20 cellular contexts compared by ENCODE assay signal in the genomic region with DNA sequence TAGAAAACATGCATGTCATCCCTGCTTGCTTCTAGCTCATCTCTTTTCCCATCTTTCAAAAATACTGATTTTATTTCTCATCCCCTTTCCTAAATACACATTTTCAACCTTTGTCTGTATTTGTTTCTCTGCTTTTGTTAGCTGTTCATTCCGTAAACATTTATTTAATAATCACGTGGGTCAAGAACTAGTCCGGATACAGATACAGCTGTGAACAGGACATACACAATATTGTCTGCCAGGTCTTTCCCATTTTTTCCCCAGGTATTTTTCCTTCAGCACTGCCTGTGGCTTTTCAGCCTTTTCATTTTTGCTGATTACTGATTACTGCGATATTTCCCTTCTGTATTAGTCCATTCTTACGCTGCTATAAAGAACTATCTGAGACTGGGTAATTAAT. TPM values are rescaled to one million over a fixed set of nuclear protein-coding genes. Genes with fewer than 3 reads are reported as not detected.
DNase-seq lines count a peak whose midpoint lies in the region; ATAC-seq, FAIRE-seq and TF ChIP-seq lines count a peak whose summit lies in the region.
"Had no signal": no experiment of that assay in that cellular context is flagged by ENCODE, and none has a peak within 500 bp of the region (broad histone marks: within the 10 kb centered on the region; RNA-seq: fewer than 3 reads in every experiment).

No MANE protein-coding gene starts in this region.

- CTCF ChIA-PET in activated naive CD4-positive, alpha-beta T cell treated with anti-CD3 and anti-CD28 coated beads, Interleukin-2, amount 10 ng/mL, durations not matched to agents 7 days and 5 days (lab: Charles Lee) = no interaction called here
- CTCF ChIA-PET in HepG2 (lab: Yijun Ruan, JAX; ENCODE audit: low intra/inter-chr PET ratio, low total read pairs) = no interaction called here

- DNase-seq in activated naive CD4-positive, alpha-beta T cell treated with anti-CD3 and anti-CD28 coated beads, Interleukin-2, amount 10 ng/mL, durations not matched to agents 7 days and 5 days = no peak
- no peak for DNase-seq in activated naive CD4-positive, alpha-beta T cell (lab: John Stamatoyannopoulos, UW)
- DNase-seq in right lobe of liver (no peak), HepG2 (ENCODE audit: low spot score) (no peak), NOMO-1 treated with DMSO at 0.1 percent for 48 hours (lab: John Stamatoyannopoulos, UW; ENCODE audit: unreplicated experiment) (no peak)
- DNase-seq: AML-193; Caco-2; Calu3; CD4-positive, alpha-beta T cell; CD8-positive, alpha-beta T cell; DMS79 treated with DMSO at 0.1 percent for 48 hours had no signal

- no TSS peak for BruUV-seq in HepG2 (replicated peaks; lab: Mats Ljungman, UMichigan)

- TF ChIP-seq POLR2A in right lobe of liver (IDR thresholded peaks at IDR 0.05) (no peak), HepG2 (IDR thresholded peaks at IDR 0.05; ENCODE audit: insufficient read depth in 1 of 2, low read depth in 2 of 2, low read length in 2 of 2) (no peak)

- no peak overlapping the region for H2AFZ ChIP-seq in HepG2 (ENCODE audit: low read length)

- no peak overlapping the region for H3K4me2 ChIP-seq in HepG2 (ENCODE audit: low read depth, low read length)
- H3K4me2 ChIP-seq: A549; BLaER1 treated with 17β-estradiol and CSF1 and Interleukin-3, amounts not matched to agents 10 nM and 100 nM had no signal

- no peak for TF ChIP-seq EP300 in HepG2 (IDR thresholded peaks at IDR 0.05; ENCODE audit: low read depth in 2 of 2, low read length in 2 of 2)
- no peak for TF ChIP-seq EP300 in HepG2 (CRISPR knock-in tag; IDR thresholded peaks at IDR 0.05; ENCODE audit: borderline replicate concordance)

- H3K9ac ChIP-seq in HepG2 (ENCODE audit: insufficient read depth, low read depth, low read length) = no peak overlapping the region
- H3K9ac ChIP-seq: BLaER1 treated with 17β-estradiol and CSF1 and Interleukin-3, amounts not matched to agents 10 nM and 100 nM had no signal

- H3K27ac ChIP-seq in right lobe of liver = peak overlapping the region in 2 of 3 donors; percentile 52 to 61
- no peak overlapping the region for H3K27ac ChIP-seq in HepG2 (ENCODE audit: extremely low read length, insufficient read depth, low read length)
- H3K27ac ChIP-seq: 22Rv1; A549; BLaER1 treated with 17β-estradiol and CSF1 and Interleukin-3, amounts not matched to agents 10 nM and 100 nM; C4-2B had no signal

- H3K9me3 ChIP-seq in right lobe of liver = no peaks in the 10 kb centered on the region
- peaks cover 21% of the 10 kb centered on the region for H3K9me3 ChIP-seq in HepG2 (ENCODE audit: low read length)

- H3K4me1 Mint-ChIP-seq in activated naive CD4-positive, alpha-beta T cell treated with anti-CD3 and anti-CD28 coated beads, Interleukin-2, amount 10 ng/mL, durations not matched to agents 7 days and 5 days = peaks cover 3% of the 10 kb centered on the region

- in situ Hi-C loops in HepG2 (cut with HindIII; ENCODE audit: extremely low pct_ligation_motif_present, low pct_unique_long_range_greater_than_20kb) = no loop called here

- 41% methylated on average over 5 of the region's 5 CpGs for WGBS in right lobe of liver (ENCODE audit: insufficient coverage, low coverage, low lambda C conversion rate, missing lambda C conversion rate)
- 66% methylated on average over 5 of the region's 5 CpGs for WGBS in HepG2 (ENCODE audit: low lambda C conversion rate)

- H4K20me1 ChIP-seq in HepG2 (ENCODE audit: insufficient read depth, low read length) = no peaks in the 10 kb centered on the region
- H4K20me1 ChIP-seq: BLaER1 treated with 17β-estradiol and CSF1 and Interleukin-3, amounts not matched to agents 10 nM and 100 nM had no signal

- peaks cover 6% of the 10 kb centered on the region for H3K27me3 Mint-ChIP-seq in activated naive CD4-positive, alpha-beta T cell treated with anti-CD3 and anti-CD28 coated beads, Interleukin-2, amount 10 ng/mL, durations not matched to agents 7 days and 5 days
- H3K27me3 Mint-ChIP-seq: B cell; CD4-positive, alpha-beta T cell had no signal

- H3K27ac Mint-ChIP-seq in activated naive CD4-positive, alpha-beta T cell treated with anti-CD3 and anti-CD28 coated beads, Interleukin-2, amount 10 ng/mL, durations not matched to agents 7 days and 5 days = peak overlapping the region; percentile 63
- H3K27ac Mint-ChIP-seq: B cell; CD4-positive, alpha-beta T cell; CD8-positive, alpha-beta T cell had no signal

- H3K27me3 ChIP-seq in right lobe of liver = no peaks in the 10 kb centered on the region
- no peaks in the 10 kb centered on the region for H3K27me3 ChIP-seq in HepG2 (ENCODE audit: control insufficient read depth in 1 of 2, insufficient read depth in 2 of 2, low read length in 2 of 2)
- H3K27me3 ChIP-seq: BLaER1 treated with 17β-estradiol and CSF1 and Interleukin-3, amounts not matched to agents 10 nM and 100 nM had no signal

- H3K4me3 ChIP-seq in right lobe of liver (no peak overlapping the region), HepG2 (replicated peaks in 1 of 3; ENCODE audit: insufficient read depth in 1 of 3, low read depth in 2 of 3, low read length in 3 of 3) (no peak overlapping the region)
- H3K4me3 ChIP-seq: A549 had no signal

- FAIRE-seq in HepG2 (lab: Jason Lieb, UNC) = no peak
- FAIRE-seq: A549, D721Med, G401.6, GM12891, GM19239 had no signal

- ATAC-seq in right lobe of liver = peak in 3 of 4 donors; percentile 23 to 71 (median 46)
- no peak for ATAC-seq in HepG2
- ATAC-seq: A549; CD8-positive, alpha-beta T cell had no signal

- POLR2A ChIA-PET in HepG2 (lab: Yijun Ruan, JAX) = no interaction called here

- H3K9me3 Mint-ChIP-seq in activated naive CD4-positive, alpha-beta T cell treated with anti-CD3 and anti-CD28 coated beads, Interleukin-2, amount 10 ng/mL, durations not matched to agents 7 days and 5 days = peaks cover 22% of the 10 kb centered on the region

- TF ChIP-seq RAD21 in HepG2 (CRISPR knock-in tag; IDR thresholded peaks at IDR 0.05) = no peak

- H3K36me3 Mint-ChIP-seq in activated naive CD4-positive, alpha-beta T cell treated with anti-CD3 and anti-CD28 coated beads, Interleukin-2, amount 10 ng/mL, durations not matched to agents 7 days and 5 days = peaks cover 5% of the 10 kb centered on the region

- H3K36me3 ChIP-seq in right lobe of liver (peaks cover 0 to 27% (median 4%) of the 10 kb centered on the region in 4 donors), HepG2 (replicated peaks in 1 of 2; ENCODE audit: control insufficient read depth in 1 of 2, insufficient read depth in 2 of 2, low read length in 2 of 2) (peaks cover 2 to 13% of the 10 kb centered on the region in 2 experiments; a peak in 2 of 5 replicates)

- peaks cover 0 to 9% (median 0%) of the 10 kb centered on the region in 4 donors for H3K4me1 ChIP-seq in right lobe of liver
- H3K4me1 ChIP-seq in HepG2 (ENCODE audit: insufficient read depth, low read length) = peaks cover 4% of the 10 kb centered on the region; the same call in 1 of the 2 replicates
- H3K4me1 ChIP-seq: Caco-2 had no signal

- intact Hi-C loops in right lobe of liver (cut with DNase I) (no loop called here), HepG2 (cut with micrococcal nuclease; ENCODE audit: unreplicated experiment) (no loop called here)

- TF ChIP-seq CTCF in right lobe of liver (IDR thresholded peaks at IDR 0.05) = no peak
- no peak for TF ChIP-seq CTCF in HepG2 (CRISPR knock-in tag; IDR thresholded peaks at IDR 0.05)

- no peak overlapping the region for H3K4me3 Mint-ChIP-seq in activated naive CD4-positive, alpha-beta T cell treated with anti-CD3 and anti-CD28 coated beads, Interleukin-2, amount 10 ng/mL, durations not matched to agents 7 days and 5 days
- H3K4me3 Mint-ChIP-seq: B cell; CD4-positive, alpha-beta T cell; CD8-positive, alpha-beta T cell had no signal

- H3K79me2 ChIP-seq in HepG2 (ENCODE audit: insufficient read depth, low read length) = no peaks in the 10 kb centered on the region

RNA-seq across cellular contexts. Expression of a gene that starts 5.7 kb away (rescaled TPM):
- total RNA-seq in right lobe of liver (10 to 100 TPM in 3 of 6 experiments, 1 to 10 TPM in 3; 8.7 to 26.2 (median 13.5) TPM), HepG2 (2016; rRNA removed; fragmentation: Illumina TruSeq; extraction: Trizol) (3.0 and 3.3 TPM in 2 replicates)
- total RNA-seq in HepG2 (2016; cell fraction: cytosol; rRNA removed; fragmentation: Illumina TruSeq; extraction: Trizol; ENCODE audit: low read depth) = 1.1 and 1.2 TPM in 2 replicates
- 2.8 and 3.0 TPM in 2 replicates for total RNA-seq in HepG2 (2016; cell fraction: insoluble cytoplasmic fraction; rRNA removed; fragmentation: Illumina TruSeq; extraction: Trizol)
- total RNA-seq in HepG2 (2016; cell fraction: membrane; rRNA removed; fragmentation: Illumina TruSeq; extraction: Trizol) = 2.3 and 3.0 TPM in 2 replicates
- 4.0 and 5.0 TPM in 2 replicates for total RNA-seq in HepG2 (2016; cell fraction: nucleus; rRNA removed; fragmentation: Illumina TruSeq; extraction: Trizol)
- 5.3 and 6.0 TPM in 2 replicates for polyA plus RNA-seq in HepG2 (2011; rRNA removed)
- 2.6 and 3.0 TPM in 2 replicates for polyA plus RNA-seq in HepG2 (2011; cell fraction: cytosol; rRNA removed)
- polyA plus RNA-seq in HepG2 (2011; cell fraction: nucleus; rRNA removed) = 6.4 and 8.2 TPM in 2 replicates
- polyA plus RNA-seq in HepG2 (2012) = 2.7 TPM in 2 replicates
- 0.69 and 0.78 TPM in 2 replicates for polyA plus RNA-seq in HepG2 (2016; cell fraction: cytosol; fragmentation: Illumina TruSeq; extraction: Trizol; ENCODE audit: low read depth)
- 2.9 and 3.3 TPM in 2 replicates for polyA plus RNA-seq in HepG2 (2016; cell fraction: insoluble cytoplasmic fraction; fragmentation: Illumina TruSeq; extraction: Trizol; ENCODE audit: low read depth)
- 1.3 and 1.5 TPM in 2 replicates for polyA plus RNA-seq in HepG2 (2016; cell fraction: membrane; fragmentation: Illumina TruSeq; extraction: Trizol; ENCODE audit: low read depth)
- polyA plus RNA-seq in HepG2 (2016; cell fraction: nucleus; fragmentation: Illumina TruSeq; extraction: Trizol; ENCODE audit: insufficient read depth, low read depth) = 8.9 and 10.2 TPM in 2 replicates
- 2.5 and 9.5 TPM in 2 replicates for polyA minus RNA-seq in HepG2 (2011; rRNA and poly(A)+ RNA removed; ENCODE audit: low replicate concordance)
- 2.4 and 4.8 TPM in 2 replicates for polyA minus RNA-seq in HepG2 (2011; cell fraction: cytosol; rRNA and poly(A)+ RNA removed)
- polyA minus RNA-seq in HepG2 (2011; cell fraction: nucleus; rRNA and poly(A)+ RNA removed) = 11.1 and 12.4 TPM in 2 replicates

RNA-seq across cellular contexts. Expression of a gene that starts 18.7 kb away (rescaled TPM):
- 10 to 100 TPM; 28.2 to 39.9 (median 31.7) TPM for total RNA-seq in right lobe of liver
- 75.3 and 102 TPM in 2 replicates for total RNA-seq in HepG2 (2016; rRNA removed; fragmentation: Illumina TruSeq; extraction: Trizol)
- 16.6 and 20.3 TPM in 2 replicates for total RNA-seq in HepG2 (2016; cell fraction: cytosol; rRNA removed; fragmentation: Illumina TruSeq; extraction: Trizol; ENCODE audit: low read depth)
- 73.2 and 109 TPM in 2 replicates for total RNA-seq in HepG2 (2016; cell fraction: insoluble cytoplasmic fraction; rRNA removed; fragmentation: Illumina TruSeq; extraction: Trizol)
- total RNA-seq in HepG2 (2016; cell fraction: membrane; rRNA removed; fragmentation: Illumina TruSeq; extraction: Trizol) = 75.9 and 77.4 TPM in 2 replicates
- 43.2 and 44.6 TPM in 2 replicates for total RNA-seq in HepG2 (2016; cell fraction: nucleus; rRNA removed; fragmentation: Illumina TruSeq; extraction: Trizol)
- polyA plus RNA-seq in HepG2 (2011; rRNA removed) = 75.8 and 88.7 TPM in 2 replicates
- polyA plus RNA-seq in HepG2 (2011; cell fraction: cytosol; rRNA removed) = 43.2 and 66.5 TPM in 2 replicates
- polyA plus RNA-seq in HepG2 (2011; cell fraction: nucleus; rRNA removed) = 21.8 and 31.6 TPM in 2 replicates
- polyA plus RNA-seq in HepG2 (2012) = 52.3 and 54.8 TPM in 2 replicates
- polyA plus RNA-seq in HepG2 (2016; cell fraction: cytosol; fragmentation: Illumina TruSeq; extraction: Trizol; ENCODE audit: low read depth) = 18.0 and 18.9 TPM in 2 replicates
- 147 and 152 TPM in 2 replicates for polyA plus RNA-seq in HepG2 (2016; cell fraction: insoluble cytoplasmic fraction; fragmentation: Illumina TruSeq; extraction: Trizol; ENCODE audit: low read depth)
- polyA plus RNA-seq in HepG2 (2016; cell fraction: membrane; fragmentation: Illumina TruSeq; extraction: Trizol; ENCODE audit: low read depth) = 70.8 and 73.6 TPM in 2 replicates
- 75.8 and 78.8 TPM in 2 replicates for polyA plus RNA-seq in HepG2 (2016; cell fraction: nucleus; fragmentation: Illumina TruSeq; extraction: Trizol; ENCODE audit: insufficient read depth, low read depth)
- 29.0 and 31.6 TPM in 2 replicates for polyA minus RNA-seq in HepG2 (2011; rRNA and poly(A)+ RNA removed; ENCODE audit: low replicate concordance)
- 34.5 and 42.2 TPM in 2 replicates for polyA minus RNA-seq in HepG2 (2011; cell fraction: cytosol; rRNA and poly(A)+ RNA removed)
- 20.9 and 32.9 TPM in 2 replicates for polyA minus RNA-seq in HepG2 (2011; cell fraction: nucleus; rRNA and poly(A)+ RNA removed)
